Comparison of ENCODE assay signal across 8 cellular contexts in genomic region chr6:31203345-31203979, GRCh38. TPM values are rescaled to one million over a fixed set of nuclear protein-coding genes. Genes with fewer than 3 reads are reported as not detected.
DNase-seq lines count a peak whose midpoint lies in the region; ATAC-seq and TF ChIP-seq lines count a peak whose summit lies in the region.

No MANE protein-coding gene starts in this region.

- H4K91ac ChIP-seq in trophoblast cell (ENCODE audit: low read depth, low read length), result no peak overlapping the region

- POLR2A ChIA-PET in activated CD4-positive, alpha-beta memory T cell treated with anti-CD3 and anti-CD28 coated beads, Interleukin-2, amount 10 ng/mL, durations not matched to agents 7 days and 5 days (lab: Charles Lee), result interaction anchor here (0.7 to 2.2 kb wide), 11 partner anchors 29 to 1137 kb away, joined by 3 to 14 read pairs (median 4); partner anchors contain the start of genes CCHCR1 and HLA-B

- no peaks in the 10 kb centered on the region for H3K79me1 ChIP-seq in trophoblast cell (ENCODE audit: low read length)

- H2BK12ac ChIP-seq in trophoblast cell (ENCODE audit: low read length), result no peak overlapping the region

- H3K23ac ChIP-seq in trophoblast cell (ENCODE audit: low read length), result no peak overlapping the region

- H3K4ac ChIP-seq in trophoblast cell (ENCODE audit: low read depth, low read length), result no peak overlapping the region

- peak in 3 of 4 donors; percentile 30 to 51 (median 42) for ATAC-seq in heart left ventricle
- ATAC-seq in Right ventricle myocardium inferior, result no peak
- ATAC-seq in HG03103 (IDR thresholded peaks at IDR 0.05; ENCODE audit: low read depth, unreplicated experiment), result peak; percentile 48

- peak overlapping the region in 11 of 12 donors; percentile 0 to 60 (median 47) for H3K4me3 ChIP-seq in heart left ventricle
- H3K4me3 ChIP-seq in trophoblast cell (ENCODE audit: low read depth, low read length), result no peak overlapping the region

- H3K27ac Mint-ChIP-seq in activated CD4-positive, alpha-beta memory T cell treated with anti-CD3 and anti-CD28 coated beads, Interleukin-2, amount 10 ng/mL, durations not matched to agents 7 days and 5 days, result peak overlapping the region; percentile 96

- intact Hi-C loops in heart left ventricle (cut with DNase I) (loop anchor here in 3 of 10 donors (5.0 kb wide), 3 partner anchors 64 to 149 kb away; partner anchors contain the start of gene HLA-C (in 1 of the 3)), Right ventricle myocardium inferior (cut with DNase I) (no loop called here)

- WGBS in heart left ventricle, 4 donors, result 51 to 63% (median 62%) methylated on average over 5 of the region's 5 CpGs
- WGBS in trophoblast cell (ENCODE audit: extremely low coverage, insufficient coverage, insufficient read length), result no CpG with 5 or more reads among the region's 5 CpGs

- H4K8ac ChIP-seq in trophoblast cell (ENCODE audit: low read depth, low read length), result no peak overlapping the region

- H3K27ac ChIP-seq in heart left ventricle, result peak overlapping the region in 11 of 12 donors; percentile 69 to 96 (median 81)
- H3K27ac ChIP-seq in epithelial cell of prostate, result peak overlapping the region; percentile 98
- H3K27ac ChIP-seq in trophoblast cell (ENCODE audit: low read depth, low read length), result no peak overlapping the region

- H2BK120ac ChIP-seq in trophoblast cell (ENCODE audit: insufficient read depth, low read length, poor library complexity), result no peak overlapping the region

- no peak for TF ChIP-seq CTCF in heart left ventricle (IDR thresholded peaks at IDR 0.05)

- H3K36me3 ChIP-seq in heart left ventricle (peaks cover 0 to 9% (median 0%) of the 10 kb centered on the region in 9 donors), trophoblast cell (ENCODE audit: control insufficient read depth in 1 of 2, insufficient read depth in 2 of 2, low read length in 2 of 2) (no peaks in the 10 kb centered on the region)

- DNase-seq in heart left ventricle (no peak), Right ventricle myocardium inferior (ENCODE audit: missing footprints) (no peak), NCI-H345 treated with DMSO at 0.1 percent for 48 hours (lab: John Stamatoyannopoulos, UW; ENCODE audit: unreplicated experiment) (peak; percentile 63), epithelial cell of prostate (ENCODE audit: low read depth, low spot score) (peak; percentile 93), trophoblast cell (peak; percentile 55 to 73), hepatic stellate cell (ENCODE audit: low spot score) (no peak)
- DNase-seq in activated CD4-positive, alpha-beta memory T cell treated with anti-CD3 and anti-CD28 coated beads, Interleukin-2, amount 10 ng/mL, durations not matched to agents 7 days and 5 days, result peak; percentile 58

- H4K12ac ChIP-seq in trophoblast cell (ENCODE audit: low read depth, low read length), result no peak overlapping the region

- no peak overlapping the region for H2AK5ac ChIP-seq in trophoblast cell (ENCODE audit: low read length)

- peak overlapping the region; percentile 86 for H3K4me3 Mint-ChIP-seq in activated CD4-positive, alpha-beta memory T cell treated with anti-CD3 and anti-CD28 coated beads, Interleukin-2, amount 10 ng/mL, durations not matched to agents 7 days and 5 days

- TF ChIP-seq POLR2A in heart left ventricle (IDR thresholded peaks at IDR 0.05), result no peak

- no peak overlapping the region for H2AFZ ChIP-seq in trophoblast cell (ENCODE audit: insufficient read depth, low read length, poor library complexity)

- H3K9ac ChIP-seq in trophoblast cell (ENCODE audit: low read length), result no peak overlapping the region

- H3K36me3 Mint-ChIP-seq in activated CD4-positive, alpha-beta memory T cell treated with anti-CD3 and anti-CD28 coated beads, Interleukin-2, amount 10 ng/mL, durations not matched to agents 7 days and 5 days (ENCODE audit: low read depth), result peaks cover 39% of the 10 kb centered on the region

- CTCF ChIA-PET in activated CD4-positive, alpha-beta memory T cell treated with anti-CD3 and anti-CD28 coated beads, Interleukin-2, amount 10 ng/mL, durations not matched to agents 7 days and 5 days (lab: Charles Lee), result interaction anchor here (0.7 to 1.6 kb wide), 4 partner anchors 47 to 164 kb away, joined by 3 to 8 read pairs (median 3); no protein-coding TSS in a partner anchor

- H3K4me2 ChIP-seq in trophoblast cell (ENCODE audit: low read length), result peak overlapping the region; percentile 10

- peaks cover 6% of the 10 kb centered on the region for H3K9me3 Mint-ChIP-seq in activated CD4-positive, alpha-beta memory T cell treated with anti-CD3 and anti-CD28 coated beads, Interleukin-2, amount 10 ng/mL, durations not matched to agents 7 days and 5 days

- H3K9me3 ChIP-seq in heart left ventricle (peaks cover 0 to 16% (median 0%) of the 10 kb centered on the region in 12 donors), trophoblast cell (ENCODE audit: insufficient read depth, low read depth, low read length) (no peaks in the 10 kb centered on the region)

- no peaks in the 10 kb centered on the region for H3K79me2 ChIP-seq in trophoblast cell (ENCODE audit: control insufficient read depth, insufficient read depth, low read length, poor library complexity)

- no peak overlapping the region for H3K14ac ChIP-seq in trophoblast cell (ENCODE audit: low read length)

- H2BK5ac ChIP-seq in trophoblast cell (ENCODE audit: low read depth, low read length, poor library complexity), result no peak overlapping the region

- H3K4me1 Mint-ChIP-seq in activated CD4-positive, alpha-beta memory T cell treated with anti-CD3 and anti-CD28 coated beads, Interleukin-2, amount 10 ng/mL, durations not matched to agents 7 days and 5 days, result peaks cover 65% of the 10 kb centered on the region

- H3K18ac ChIP-seq in trophoblast cell (ENCODE audit: low read length), result no peak overlapping the region

- H3K27me3 ChIP-seq in heart left ventricle, result no peaks in the 10 kb centered on the region
- H3K27me3 ChIP-seq in trophoblast cell (ENCODE audit: insufficient read depth, low read length), result no peaks in the 10 kb centered on the region

- no peaks in the 10 kb centered on the region for H3K27me3 Mint-ChIP-seq in activated CD4-positive, alpha-beta memory T cell treated with anti-CD3 and anti-CD28 coated beads, Interleukin-2, amount 10 ng/mL, durations not matched to agents 7 days and 5 days

- H3K4me1 ChIP-seq in heart left ventricle (peaks cover 0 to 62% (median 12%) of the 10 kb centered on the region in 12 donors), trophoblast cell (ENCODE audit: control insufficient read depth in 1 of 2, insufficient read depth in 2 of 2, low read length in 2 of 2) (peaks cover 2 to 7% of the 10 kb centered on the region in 2 experiments)

RNA-seq across cellular contexts. Expression of gene POU5F1, which starts 33.0 kb away (rescaled TPM):
- 1 to 10 TPM in 1 of 9 donors, under 1 TPM in 7, not detected in 1; 0.16 to 1.3 (median 0.31) TPM for total RNA-seq in heart left ventricle
- under 1 TPM; 0.72 to 0.91 TPM for polyA plus RNA-seq in heart left ventricle
- total RNA-seq in Right ventricle myocardium inferior, result 0.51 TPM
- total RNA-seq in activated CD4-positive, alpha-beta memory T cell treated with anti-CD3 and anti-CD28 coated beads, Interleukin-2, amount 10 ng/mL, durations not matched to agents 7 days and 5 days, result not detected
- 3.6 and 4.2 TPM in 2 replicates for polyA plus RNA-seq in trophoblast cell (2013)

RNA-seq across cellular contexts. Expression of gene TCF19, which starts 45.1 kb away (rescaled TPM):
- total RNA-seq in heart left ventricle (10 to 100 TPM in 1 of 9 donors, 1 to 10 TPM in 8; 1.8 to 12.9 (median 2.7) TPM), Right ventricle myocardium inferior (5.2 TPM)
- polyA plus RNA-seq in heart left ventricle, result 1 to 10 TPM; 1.8 to 2.6 TPM
- 10 to 100 TPM; 78.9 to 80.7 TPM for total RNA-seq in activated CD4-positive, alpha-beta memory T cell treated with anti-CD3 and anti-CD28 coated beads, Interleukin-2, amount 10 ng/mL, durations not matched to agents 7 days and 5 days
- polyA plus RNA-seq in trophoblast cell (2013), result 7.1 and 7.5 TPM in 2 replicates

RNA-seq across cellular contexts. Expression of gene CCHCR1, which starts 45.9 kb away (rescaled TPM):
- total RNA-seq in heart left ventricle (10 to 100 TPM in 6 of 9 donors, 1 to 10 TPM in 3; 6.0 to 16.4 (median 12.5) TPM), Right ventricle myocardium inferior (12.3 TPM)
- 10 to 100 TPM in 1 of 2 donors, 1 to 10 TPM in 1; 10.0 to 10.3 TPM for polyA plus RNA-seq in heart left ventricle
- total RNA-seq in activated CD4-positive, alpha-beta memory T cell treated with anti-CD3 and anti-CD28 coated beads, Interleukin-2, amount 10 ng/mL, durations not matched to agents 7 days and 5 days, result 10 to 100 TPM; 36.1 to 36.7 TPM
- 7.3 and 8.1 TPM in 2 replicates for polyA plus RNA-seq in trophoblast cell (2013)

Comparison
In these comparisons a context has a peak if more than half of its experiments do, and no peak if none do; other contexts are left out.
1. DNase-seq: peak in NCI-H345 treated with DMSO at 0.1 percent for 48 hours (single experiment), activated CD4-positive, alpha-beta memory T cell treated with anti-CD3 and anti-CD28 coated beads, Interleukin-2, amount 10 ng/mL, durations not matched to agents 7 days and 5 days (single experiment), epithelial cell of prostate (single experiment) and trophoblast cell (2 of 2); none in heart left ventricle (0 of 5), Right ventricle myocardium inferior (single experiment) and hepatic stellate cell (single experiment).
2. RNA of gene TCF19, which starts 45.1 kb away (total RNA-seq): 78.9 to 80.7 TPM in activated CD4-positive, alpha-beta memory T cell treated with anti-CD3 and anti-CD28 coated beads, Interleukin-2, amount 10 ng/mL, durations not matched to agents 7 days and 5 days; 5.2 TPM in Right ventricle myocardium inferior (single experiment) and 1.8 to 12.9 TPM in heart left ventricle; every median in the first group is over 4 times any median in the second.